ENCODE assay signal across 11 cellular contexts in genomic region chr10:14670551-14671240, GRCh38.
DNase-seq lines count a peak whose midpoint lies in the region; ATAC-seq, FAIRE-seq and TF ChIP-seq lines count a peak whose summit lies in the region.
"Had no signal": no experiment of that assay in that cellular context is flagged by ENCODE, and none has a peak within 500 bp of the region (broad histone marks: within the 10 kb centered on the region; RNA-seq: fewer than 3 reads in every experiment).

No MANE protein-coding gene starts in this region.

- H3K4me1 ChIP-seq in H1 (replicated peaks in 1 of 4; ENCODE audit: control insufficient read depth in 3 of 4, insufficient read depth in 4 of 4, low read length in 3 of 4) (peaks cover 5 to 15% (median 9%) of the 10 kb centered on the region in 4 experiments; a peak in 6 of 7 replicates), mesenchymal stem cell (ENCODE audit: control insufficient read depth, insufficient read depth, low read depth, low read length) (peaks cover 2% of the 10 kb centered on the region), vagina (peaks cover 28% of the 10 kb centered on the region)

- H3K27ac ChIP-seq in H1 (ENCODE audit: low read depth, low read length) = no peak overlapping the region
- no peak overlapping the region for H3K27ac ChIP-seq in mesenchymal stem cell (ENCODE audit: low read length, poor library complexity, severe bottlenecking)
- peak overlapping the region; percentile 75 for H3K27ac ChIP-seq in vagina
- H3K27ac ChIP-seq: brain microvascular endothelial cell had no signal

- H3K4me2 ChIP-seq in H1 (ENCODE audit: insufficient read depth in 1 of 2, low read depth in 2 of 2, low read length in 2 of 2) (no peak overlapping the region), mesenchymal stem cell (ENCODE audit: low read length, poor library complexity, severe bottlenecking) (no peak overlapping the region)

- no peak overlapping the region for H3K4me3 Mint-ChIP-seq in activated CD8-positive, alpha-beta memory T cell treated with anti-CD3 and anti-CD28 coated beads, Interleukin-2, amount 10 ng/mL, durations not matched to agents 7 days and 5 days
- H3K4me3 Mint-ChIP-seq: activated T-cell treated with anti-CD3 and anti-CD28 coated beads, Interleukin-2, amount 50 U/mL, for 24 hours had no signal

- peak overlapping the region; percentile 3 for H3K4ac ChIP-seq in H1 (replicated peaks; ENCODE audit: insufficient read length, low read depth, low read length)
- peak overlapping the region; percentile 2 to 55 for H3K4ac ChIP-seq in mesenchymal stem cell (ENCODE audit: low read depth in 1 of 2, low read length in 2 of 2)

- CTCF ChIA-PET in activated CD8-positive, alpha-beta memory T cell treated with anti-CD3 and anti-CD28 coated beads, Interleukin-2, amount 10 ng/mL, durations not matched to agents 7 days and 5 days (lab: Charles Lee) = interaction anchor here (1.5 kb wide), 1 partner anchor 17 kb away, joined by 4 read pairs; no protein-coding TSS in a partner anchor
- CTCF ChIA-PET in H1 (lab: Charles Lee; ENCODE audit: partially characterized antibody) = interaction anchor here (0.6 to 0.8 kb wide), 2 partner anchors 9 to 233 kb away, joined by 3 read pairs; no protein-coding TSS in a partner anchor

- POLR2A ChIA-PET in H1 (lab: Charles Lee; ENCODE audit: partially characterized antibody) = no interaction called here

- peaks cover 7% of the 10 kb centered on the region for H3K27me3 Mint-ChIP-seq in activated CD8-positive, alpha-beta memory T cell treated with anti-CD3 and anti-CD28 coated beads, Interleukin-2, amount 10 ng/mL, durations not matched to agents 7 days and 5 days
- H3K27me3 Mint-ChIP-seq: activated T-cell treated with anti-CD3 and anti-CD28 coated beads, Interleukin-2, amount 50 U/mL, for 24 hours had no signal

- H2BK120ac ChIP-seq in H1 (replicated peaks; ENCODE audit: low read depth, low read length) (no peak overlapping the region), mesenchymal stem cell (ENCODE audit: low read depth, low read length) (no peak overlapping the region)

- H3K36me3 ChIP-seq in H1 (ENCODE audit: control insufficient read depth in 2 of 4, insufficient read depth in 4 of 4, low read length in 3 of 4) (no peaks in the 10 kb centered on the region), mesenchymal stem cell (ENCODE audit: control insufficient read depth in 1 of 2, insufficient read depth in 2 of 2, low read depth in 1 of 2, low read length in 2 of 2) (no peaks in the 10 kb centered on the region), vagina (no peaks in the 10 kb centered on the region)
- H3K36me3 ChIP-seq: brain microvascular endothelial cell had no signal

- H3K14ac ChIP-seq in H1 (ENCODE audit: insufficient read length) (no peak overlapping the region), mesenchymal stem cell (ENCODE audit: low read length in 2 of 2) (peak overlapping the region in 1 of 2 experiments; percentile 80)

- no peaks in the 10 kb centered on the region; the same call in 1 of the 2 replicates for H3K23me2 ChIP-seq in H1 (ENCODE audit: low read depth, low read length)

- intact Hi-C loops in vagina (cut with DNase I) = no loop called here

- DNase-seq in activated CD8-positive, alpha-beta memory T cell treated with anti-CD3 and anti-CD28 coated beads for 24 hours = peak; percentile 35
- DNase-seq in activated CD8-positive, alpha-beta memory T cell treated with anti-CD3 and anti-CD28 coated beads, Interleukin-2, amount 10 ng/mL, durations not matched to agents 7 days and 5 days = no peak
- DNase-seq in H1 (ENCODE audit: low read depth in 1 of 2, low spot score in 2 of 2) (no peak), mesenchymal stem cell (peak; percentile 90), vagina (ENCODE audit: extremely low spot score in 2 of 2) (no peak)
- DNase-seq: 8988T; activated T-cell treated with anti-CD3 and anti-CD28 coated beads, Interleukin-2, amount 50 U/mL, for 24 hours; brain microvascular endothelial cell had no signal

- H4K20me1 ChIP-seq in H1 (replicated peaks in 1 of 2; ENCODE audit: control insufficient read depth in 1 of 2, insufficient read depth in 2 of 2, low read length in 2 of 2) = no peaks in the 10 kb centered on the region

- H3K18ac ChIP-seq in H1 (ENCODE audit: extremely low read depth, low read length) (no peak overlapping the region), mesenchymal stem cell (ENCODE audit: low read depth in 1 of 2, low read length in 2 of 2) (peak overlapping the region in 1 of 2 experiments; percentile 92)

- H4K8ac ChIP-seq in H1 (ENCODE audit: extremely low read depth, insufficient read depth, low read length) (no peak overlapping the region), mesenchymal stem cell (ENCODE audit: low read length) (no peak overlapping the region)

- peaks cover 16% of the 10 kb centered on the region for H3K9me3 Mint-ChIP-seq in activated CD8-positive, alpha-beta memory T cell treated with anti-CD3 and anti-CD28 coated beads, Interleukin-2, amount 10 ng/mL, durations not matched to agents 7 days and 5 days (ENCODE audit: low read depth)

- H3K9ac ChIP-seq in H1 (replicated peaks in 1 of 4; ENCODE audit: extremely low read depth in 1 of 4, low read depth in 3 of 4, low read length in 3 of 4) = no peak overlapping the region
- peak overlapping the region; percentile 62 for H3K9ac ChIP-seq in mesenchymal stem cell (ENCODE audit: low read length)

- peak overlapping the region; percentile 91 for H2AFZ ChIP-seq in H1 (ENCODE audit: low read length)
- no peak overlapping the region for H2AFZ ChIP-seq in mesenchymal stem cell (ENCODE audit: low read depth, low read length)

- H3K9me3 ChIP-seq in H1 (ENCODE audit: insufficient read depth in 2 of 2, low read depth in 1 of 2, low read length in 1 of 2) = no peaks in the 10 kb centered on the region
- no peaks in the 10 kb centered on the region for H3K9me3 ChIP-seq in mesenchymal stem cell (ENCODE audit: control insufficient read depth, low read length)
- H3K9me3 ChIP-seq in vagina = no peaks in the 10 kb centered on the region

- H2BK12ac ChIP-seq in H1 (ENCODE audit: low read depth, low read length) (no peak overlapping the region), mesenchymal stem cell (ENCODE audit: low read length in 2 of 2) (peak overlapping the region in 1 of 2 experiments; percentile 98)

- no peak for TF ChIP-seq RAD21 in H1 (IDR thresholded peaks at IDR 0.05 in 1 of 2, conservative IDR thresholded peaks at IDR 0.05 in 1 of 2; ENCODE audit: low read depth in 2 of 2, low read length in 2 of 2)

- 0 out of 2 replicates have a peak overlapping the region, but pooled peaks have one; percentile 52 for H2BK5ac ChIP-seq in H1 (ENCODE audit: low read depth, low read length)
- H2BK5ac ChIP-seq in mesenchymal stem cell (ENCODE audit: low read depth, low read length, poor library complexity, severe bottlenecking) = no peak overlapping the region

- H3K56ac ChIP-seq in H1 (replicated peaks; ENCODE audit: insufficient read length, low read depth, low read length) = no peak overlapping the region

- no peak overlapping the region for H3K23ac ChIP-seq in H1 (ENCODE audit: insufficient read length)
- H3K23ac ChIP-seq in mesenchymal stem cell (ENCODE audit: low read length in 2 of 2) = peak overlapping the region in 1 of 2 experiments; percentile 72

- TF ChIP-seq POLR2A in H1 (IDR thresholded peaks at IDR 0.05; ENCODE audit: control extremely low read depth in 1 of 2, low read depth in 2 of 2, low read length in 2 of 2) = no peak
- no peak for TF ChIP-seq POLR2A in vagina (IDR thresholded peaks at IDR 0.05)

- no peak overlapping the region for H3K27ac Mint-ChIP-seq in activated CD8-positive, alpha-beta memory T cell treated with anti-CD3 and anti-CD28 coated beads, Interleukin-2, amount 10 ng/mL, durations not matched to agents 7 days and 5 days
- H3K27ac Mint-ChIP-seq: activated T-cell treated with anti-CD3 and anti-CD28 coated beads, Interleukin-2, amount 50 U/mL, for 24 hours had no signal

- H2BK15ac ChIP-seq in H1 (ENCODE audit: low read length) = peak overlapping the region; percentile 94; the same call in 1 of the 2 replicates
- no peak overlapping the region for H2BK15ac ChIP-seq in mesenchymal stem cell (ENCODE audit: low read depth, poor library complexity, severe bottlenecking)

- H3K79me1 ChIP-seq in H1 (ENCODE audit: low read depth, low read length) = no peaks in the 10 kb centered on the region
- no peaks in the 10 kb centered on the region for H3K79me1 ChIP-seq in mesenchymal stem cell (replicated peaks; ENCODE audit: low read length, poor library complexity, severe bottlenecking)

- H3K4me3 ChIP-seq in H1 (ENCODE audit: extremely low read depth in 1 of 4, insufficient read depth in 2 of 4, low read depth in 3 of 4, low read length in 4 of 4) = no peak overlapping the region
- peak overlapping the region in 1 of 2 experiments; percentile 43 for H3K4me3 ChIP-seq in mesenchymal stem cell (ENCODE audit: insufficient read depth in 1 of 2, low read depth in 1 of 2, low read length in 2 of 2)
- H3K4me3 ChIP-seq in vagina = peak overlapping the region in 1 of 2 donors; percentile 2

- 89% methylated on average over 8 of the region's 8 CpGs; no CpG with 5 or more reads in 1 of the 2 experiments for WGBS in H1 (ENCODE audit: extremely low coverage in 1 of 2, insufficient coverage in 1 of 2, insufficient read length in 1 of 2, insufficient replicate concordance in 2 of 2, low coverage in 1 of 2, low lambda C conversion rate in 2 of 2, missing lambda C conversion rate in 1 of 2), 2 experiments
- WGBS in mesenchymal stem cell = 15% methylated on average over 7 of the region's 8 CpGs

- H3K36me3 Mint-ChIP-seq in activated CD8-positive, alpha-beta memory T cell treated with anti-CD3 and anti-CD28 coated beads, Interleukin-2, amount 10 ng/mL, durations not matched to agents 7 days and 5 days = peaks cover 23% of the 10 kb centered on the region

- TF ChIP-seq EP300 in H1 (IDR thresholded peaks at IDR 0.05; ENCODE audit: borderline replicate concordance in 1 of 2, low read depth in 2 of 2, low read length in 2 of 2) = no peak

- H4K91ac ChIP-seq in H1 (replicated peaks; ENCODE audit: insufficient read length, low read length) (peak overlapping the region; percentile 10), mesenchymal stem cell (ENCODE audit: low read length) (no peak overlapping the region)

- no peaks in the 10 kb centered on the region; a peak in 1 of 7 replicates for H3K27me3 ChIP-seq in H1 (replicated peaks in 1 of 4; ENCODE audit: control insufficient read depth in 3 of 4, extremely low read depth in 1 of 4, insufficient read depth in 3 of 4, low read length in 3 of 4)
- H3K27me3 ChIP-seq in mesenchymal stem cell (ENCODE audit: control insufficient read depth in 1 of 2, insufficient read depth in 1 of 2, low read length in 2 of 2) = no peaks in the 10 kb centered on the region
- H3K27me3 ChIP-seq in vagina = no peaks in the 10 kb centered on the region
- H3K27me3 ChIP-seq: brain microvascular endothelial cell had no signal

- no peak for ATAC-seq in activated CD8-positive, alpha-beta memory T cell treated with anti-CD3 and anti-CD28 coated beads, Interleukin-2, amount 10 ng/mL, durations not matched to agents 7 days and 5 days
- ATAC-seq in GM18517 (IDR thresholded peaks at IDR 0.05; ENCODE audit: unreplicated experiment) (no peak), GM19351 (IDR thresholded peaks at IDR 0.05; ENCODE audit: unreplicated experiment) (no peak), HG03469 (IDR thresholded peaks at IDR 0.05; ENCODE audit: unreplicated experiment) (no peak)

- H3K4me1 Mint-ChIP-seq in activated CD8-positive, alpha-beta memory T cell treated with anti-CD3 and anti-CD28 coated beads, Interleukin-2, amount 10 ng/mL, durations not matched to agents 7 days and 5 days = peaks cover 15% of the 10 kb centered on the region

- no peak overlapping the region for H2AK5ac ChIP-seq in H1 (ENCODE audit: low read depth, low read length)
- no peak overlapping the region for H2AK5ac ChIP-seq in mesenchymal stem cell (ENCODE audit: low read length, severe bottlenecking)

- no peak overlapping the region for H4K5ac ChIP-seq in H1 (ENCODE audit: insufficient read length, low read depth, low read length)

- H3K79me2 ChIP-seq in H1 (ENCODE audit: control insufficient read depth in 1 of 2, insufficient read depth in 2 of 2, low read length in 2 of 2) = no peaks in the 10 kb centered on the region

- TF ChIP-seq CTCF in H1 (IDR thresholded peaks at IDR 0.05; ENCODE audit: control extremely low read depth in 1 of 3, insufficient read depth in 1 of 3, low read depth in 1 of 3, low read length in 3 of 3) (no peak), vagina (IDR thresholded peaks at IDR 0.05) (no peak)

- no peak for FAIRE-seq in H1 (lab: Jason Lieb, UNC)

- 0 out of 2 replicates have a peak overlapping the region, but pooled peaks have one; percentile 61 for H2BK20ac ChIP-seq in H1 (ENCODE audit: low read length)

Comparison
In these comparisons a context has a peak if more than half of its experiments do, and no peak if none do; other contexts are left out.
1. DNase-seq: peak in activated CD8-positive, alpha-beta memory T cell treated with anti-CD3 and anti-CD28 coated beads for 24 hours (single experiment) and mesenchymal stem cell (single experiment); none in activated CD8-positive, alpha-beta memory T cell treated with anti-CD3 and anti-CD28 coated beads, Interleukin-2, amount 10 ng/mL, durations not matched to agents 7 days and 5 days (single experiment), H1 (0 of 2) and vagina (0 of 2).